In the genomic region with DNA sequence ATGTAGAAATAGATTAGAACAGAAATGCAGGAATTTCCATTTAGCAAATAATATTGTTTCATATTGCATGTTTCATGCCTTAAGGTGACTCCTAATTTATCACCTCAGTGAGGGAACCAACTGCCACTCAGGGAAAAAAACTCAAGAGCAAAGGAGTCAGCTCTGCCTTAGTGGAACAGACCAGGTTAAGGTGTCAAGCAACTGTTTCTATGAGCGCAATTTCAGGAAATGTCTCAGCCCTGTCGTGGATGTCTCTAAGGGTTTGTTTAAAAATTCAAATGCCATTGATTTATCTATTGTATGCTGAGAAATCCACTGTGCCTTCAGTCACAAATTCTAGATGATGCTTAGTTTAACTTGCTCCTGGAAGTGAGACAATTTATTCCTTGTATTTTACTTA, we compare ENCODE assay signal across 7 cellular contexts. TPM values are rescaled to one million over a fixed set of nuclear protein-coding genes. Genes with fewer than 3 reads are reported as not detected.
"Had no signal": no experiment of that assay in that cellular context is flagged by ENCODE, and none has a peak within 500 bp of the region (broad histone marks: within the 10 kb centered on the region; RNA-seq: fewer than 3 reads in every experiment).

No MANE protein-coding gene starts in this region.

- FAIRE-seq: HepG2, HTR-8/SVneo, K562 had no signal

- DNase-seq: IMR-90 had no signal

- H3K36me3 Mint-ChIP-seq: IgD-negative memory B cell had no signal

- H3K27ac ChIP-seq: HL-60 had no signal

- H3K4me3 ChIP-seq: K562 had no signal

- ATAC-seq: HepG2, K562 had no signal

- H3K4me3 Mint-ChIP-seq: IgD-negative memory B cell had no signal

- H3K27ac Mint-ChIP-seq: IgD-negative memory B cell had no signal

RNA-seq across cellular contexts. Expression of a gene that starts 34.7 kb away (rescaled TPM):
- total RNA-seq: HepG2, HT-29 had no signal
